Comparison of ENCODE assay signal across 23 cellular contexts in genomic region chr15:42083916-42084315, GRCh38. TPM values are rescaled to one million over a fixed set of nuclear protein-coding genes. Genes with fewer than 3 reads are reported as not detected.
DNase-seq lines count a peak whose midpoint lies in the region; ATAC-seq, FAIRE-seq and TF ChIP-seq lines count a peak whose summit lies in the region.
"Had no signal": no experiment of that assay in that cellular context is flagged by ENCODE, and none has a peak within 500 bp of the region (broad histone marks: within the 10 kb centered on the region; RNA-seq: fewer than 3 reads in every experiment).

No MANE protein-coding gene starts in this region.

- peaks cover 8% of the 10 kb centered on the region for H3K4me1 Mint-ChIP-seq in activated CD8-positive, alpha-beta memory T cell treated with anti-CD3 and anti-CD28 coated beads, Interleukin-2, amount 10 ng/mL, durations not matched to agents 7 days and 5 days
- H3K4me1 Mint-ChIP-seq in activated CD4-positive, alpha-beta T cell treated with anti-CD3 and anti-CD28 coated beads for 36 hours = peaks cover 3% of the 10 kb centered on the region
- H3K4me1 Mint-ChIP-seq in activated T-helper 2 cell treated with anti-CD3 and anti-CD28 coated beads, Interferon-gamma antibody, Interleukin-2, Interleukin-4, amounts not matched to agents 10 μg/mL and 5 μg/mL and 100 μg/mL, durations not matched to agents 14 hours and 24 hours and 36 hours (ENCODE audit: low read depth) = peaks cover 2% of the 10 kb centered on the region

- H3K4me1 ChIP-seq in RWPE2 (ENCODE audit: insufficient read depth, poor library complexity, severe bottlenecking) (peaks cover 19% of the 10 kb centered on the region), transverse colon (peaks cover 0 to 10% (median 6%) of the 10 kb centered on the region in 4 donors)
- H3K4me1 ChIP-seq: breast epithelium, thyroid gland had no signal

- H3K27me3 Mint-ChIP-seq in activated CD8-positive, alpha-beta memory T cell treated with anti-CD3 and anti-CD28 coated beads, Interleukin-2, amount 10 ng/mL, durations not matched to agents 7 days and 5 days = peaks cover 16% of the 10 kb centered on the region
- H3K27me3 Mint-ChIP-seq in activated CD4-positive, alpha-beta T cell treated with anti-CD3 and anti-CD28 coated beads for 36 hours = peaks cover 2% of the 10 kb centered on the region
- H3K27me3 Mint-ChIP-seq in activated T-helper 2 cell treated with anti-CD3 and anti-CD28 coated beads, Interferon-gamma antibody, Interleukin-2, Interleukin-4, amounts not matched to agents 10 μg/mL and 5 μg/mL and 100 μg/mL, durations not matched to agents 14 hours and 24 hours and 36 hours (ENCODE audit: low read depth) = peaks cover 9% of the 10 kb centered on the region

- peak; percentile 43 for DNase-seq in activated CD8-positive, alpha-beta memory T cell treated with anti-CD3 and anti-CD28 coated beads, Interleukin-2, amount 50 U/mL, for 48 hours
- DNase-seq in activated CD8-positive, alpha-beta memory T cell treated with anti-CD3 and anti-CD28 coated beads, Interleukin-2, amount 10 ng/mL, durations not matched to agents 7 days and 5 days = no peak
- DNase-seq in RWPE2 (ENCODE audit: low spot score) = no peak
- no peak for DNase-seq in epithelial cell of prostate (ENCODE audit: low read depth, low spot score)
- peak; percentile 0 for DNase-seq in transverse colon
- DNase-seq in urothelium cell line (ENCODE audit: low spot score) = no peak
- DNase-seq in activated CD4-positive, alpha-beta T cell treated with anti-CD3 and anti-CD28 coated beads for 36 hours = no peak
- no peak for DNase-seq in activated T-helper 2 cell treated with anti-CD3 and anti-CD28 coated beads, Interferon-gamma antibody, Interleukin-2, Interleukin-4, amounts not matched to agents 10 μg/mL and 5 μg/mL and 100 μg/mL, durations not matched to agents 14 hours and 24 hours and 36 hours (ENCODE audit: low spot score)
- DNase-seq: activated CD4-positive, alpha-beta T cell treated with anti-CD3 and anti-CD28 coated beads for 1 hour; DND-41; GF-D8; NCI-H2029 treated with DMSO at 0.1 percent for 48 hours had no signal

- TF ChIP-seq EP300 in transverse colon (IDR thresholded peaks at IDR 0.05; ENCODE audit: low read depth) = no peak

- 83% methylated on average over 13 of the region's 13 CpGs; no CpG with 5 or more reads in 1 of the 2 donors for WGBS in transverse colon (ENCODE audit: low coverage in 1 of 2), 2 donors

- H3K36me3 ChIP-seq in RWPE2 (ENCODE audit: low read depth) = no peaks in the 10 kb centered on the region
- no peaks in the 10 kb centered on the region for H3K36me3 ChIP-seq in transverse colon
- H3K36me3 ChIP-seq: breast epithelium, left lung, neural progenitor cell, thyroid gland had no signal

- TF ChIP-seq CTCF in RWPE2 (IDR thresholded peaks at IDR 0.05; ENCODE audit: poor library complexity, severe bottlenecking) (no peak), transverse colon (IDR thresholded peaks at IDR 0.05) (no peak)

- no peak for TF ChIP-seq POLR2A in transverse colon (IDR thresholded peaks at IDR 0.05)

- peak overlapping the region; percentile 79 for H3K27ac ChIP-seq in RWPE2 (ENCODE audit: poor library complexity, severe bottlenecking)
- peak overlapping the region; percentile 94 for H3K27ac ChIP-seq in epithelial cell of prostate
- no peak overlapping the region for H3K27ac ChIP-seq in transverse colon
- H3K27ac ChIP-seq: 22Rv1, left lung, neural progenitor cell, thyroid gland had no signal

- CTCF ChIA-PET in activated CD8-positive, alpha-beta memory T cell treated with anti-CD3 and anti-CD28 coated beads, Interleukin-2, amount 10 ng/mL, durations not matched to agents 7 days and 5 days (lab: Charles Lee) = interaction anchor here (0.8 to 6.8 kb wide), 29 partner anchors 10 to 383 kb away, joined by 3 to 49 read pairs (median 4); partner anchors contain the start of genes EHD4, MAPKBP1 and PLA2G4D
- CTCF ChIA-PET in activated CD4-positive, alpha-beta T cell treated with anti-CD3 and anti-CD28 coated beads for 36 hours (lab: Charles Lee) = interaction anchor here (0.6 to 4.8 kb wide), 26 partner anchors 9 to 301 kb away, joined by 3 to 28 read pairs (median 3); partner anchors contain the start of gene PLA2G4D

- H3K9me3 ChIP-seq in RWPE2 (ENCODE audit: severe bottlenecking) (no peaks in the 10 kb centered on the region), transverse colon (no peaks in the 10 kb centered on the region)
- H3K9me3 ChIP-seq: breast epithelium, left lung, thyroid gland had no signal

- FAIRE-seq in urothelium cell line (lab: Jason Lieb, UNC) = no peak
- FAIRE-seq: islet of Langerhans had no signal

- H3K4me3 ChIP-seq in RWPE2 (ENCODE audit: severe bottlenecking) (no peak overlapping the region), transverse colon (no peak overlapping the region)
- H3K4me3 ChIP-seq: breast epithelium, left lung, neural progenitor cell, thyroid gland had no signal

- in situ Hi-C loops in transverse colon (cut with MboI; ENCODE audit: low pct_ligation_motif_present in 1 of 4, low pct_unique_long_range_greater_than_20kb in 1 of 4, low sequenced_read_pairs in 3 of 4) = no loop called here

- intact Hi-C loops in transverse colon (cut with DNase I; ENCODE audit: low total_unique reads) = loop anchor here (2.0 kb wide), 1 partner anchor 93 kb away; no protein-coding TSS in a partner anchor
- intact Hi-C loops in activated CD4-positive, alpha-beta T cell treated with anti-CD3 and anti-CD28 coated beads for 36 hours (cut with DNase I, micrococcal nuclease) = loop anchor here (1.0 to 10.0 kb wide), 2 partner anchors 95 to 391 kb away; no protein-coding TSS in a partner anchor
- intact Hi-C loops in activated T-helper 2 cell treated with anti-CD3 and anti-CD28 coated beads, Interferon-gamma antibody, Interleukin-2, Interleukin-4, amounts not matched to agents 10 μg/mL and 5 μg/mL and 100 μg/mL, durations not matched to agents 14 hours and 24 hours and 36 hours (cut with micrococcal nuclease) = loop anchor here (1.0 kb wide), 1 partner anchor 95 kb away; no protein-coding TSS in a partner anchor

- ATAC-seq in activated CD8-positive, alpha-beta memory T cell treated with anti-CD3 and anti-CD28 coated beads, Interleukin-2, amount 10 ng/mL, durations not matched to agents 7 days and 5 days = no peak
- no peak for ATAC-seq in RWPE2 (ENCODE audit: low read depth)
- no peak for ATAC-seq in activated CD4-positive, alpha-beta T cell treated with anti-CD3 and anti-CD28 coated beads for 36 hours

- no peak overlapping the region for H3K27ac Mint-ChIP-seq in activated CD8-positive, alpha-beta memory T cell treated with anti-CD3 and anti-CD28 coated beads, Interleukin-2, amount 10 ng/mL, durations not matched to agents 7 days and 5 days
- H3K27ac Mint-ChIP-seq in activated CD4-positive, alpha-beta T cell treated with anti-CD3 and anti-CD28 coated beads for 36 hours = no peak overlapping the region
- no peak overlapping the region for H3K27ac Mint-ChIP-seq in activated T-helper 2 cell treated with anti-CD3 and anti-CD28 coated beads, Interferon-gamma antibody, Interleukin-2, Interleukin-4, amounts not matched to agents 10 μg/mL and 5 μg/mL and 100 μg/mL, durations not matched to agents 14 hours and 24 hours and 36 hours
- H3K27ac Mint-ChIP-seq: activated CD4-positive, alpha-beta memory T cell treated with anti-CD3 and anti-CD28 coated beads, Interleukin-2, amount 10 ng/mL, durations not matched to agents 7 days and 5 days; activated naive CD8-positive, alpha-beta T cell; neural progenitor cell; T-helper 2 cell treated with Interferon-gamma antibody and Interleukin-4, amounts not matched to agents 5 μg/mL and 100 μg/mL, for 36 hours had no signal

- H3K27me3 ChIP-seq in RWPE2 (ENCODE audit: insufficient read depth, poor library complexity, severe bottlenecking) (no peaks in the 10 kb centered on the region), transverse colon (no peaks in the 10 kb centered on the region)
- H3K27me3 ChIP-seq: thyroid gland had no signal

- no peaks in the 10 kb centered on the region for H3K9me3 Mint-ChIP-seq in activated CD8-positive, alpha-beta memory T cell treated with anti-CD3 and anti-CD28 coated beads, Interleukin-2, amount 10 ng/mL, durations not matched to agents 7 days and 5 days (ENCODE audit: low read depth)
- H3K9me3 Mint-ChIP-seq in activated CD4-positive, alpha-beta T cell treated with anti-CD3 and anti-CD28 coated beads for 36 hours (ENCODE audit: low read depth) = no peaks in the 10 kb centered on the region
- no peaks in the 10 kb centered on the region for H3K9me3 Mint-ChIP-seq in activated T-helper 2 cell treated with anti-CD3 and anti-CD28 coated beads, Interferon-gamma antibody, Interleukin-2, Interleukin-4, amounts not matched to agents 10 μg/mL and 5 μg/mL and 100 μg/mL, durations not matched to agents 14 hours and 24 hours and 36 hours
- H3K9me3 Mint-ChIP-seq: activated CD4-positive, alpha-beta memory T cell treated with anti-CD3 and anti-CD28 coated beads, Interleukin-2, amount 10 ng/mL, durations not matched to agents 7 days and 5 days; neural progenitor cell; T-helper 2 cell treated with Interferon-gamma antibody and Interleukin-4, amounts not matched to agents 5 μg/mL and 100 μg/mL, for 36 hours had no signal

- no peak overlapping the region for H3K4me3 Mint-ChIP-seq in activated CD8-positive, alpha-beta memory T cell treated with anti-CD3 and anti-CD28 coated beads, Interleukin-2, amount 10 ng/mL, durations not matched to agents 7 days and 5 days
- no peak overlapping the region for H3K4me3 Mint-ChIP-seq in activated CD4-positive, alpha-beta T cell treated with anti-CD3 and anti-CD28 coated beads for 36 hours
- H3K4me3 Mint-ChIP-seq in activated T-helper 2 cell treated with anti-CD3 and anti-CD28 coated beads, Interferon-gamma antibody, Interleukin-2, Interleukin-4, amounts not matched to agents 10 μg/mL and 5 μg/mL and 100 μg/mL, durations not matched to agents 14 hours and 24 hours and 36 hours (ENCODE audit: low read depth) = no peak overlapping the region
- H3K4me3 Mint-ChIP-seq: activated CD4-positive, alpha-beta memory T cell treated with anti-CD3 and anti-CD28 coated beads, Interleukin-2, amount 10 ng/mL, durations not matched to agents 7 days and 5 days; activated naive CD8-positive, alpha-beta T cell; neural progenitor cell; T-helper 2 cell treated with Interferon-gamma antibody and Interleukin-4, amounts not matched to agents 5 μg/mL and 100 μg/mL, for 36 hours had no signal

- POLR2A ChIA-PET in activated CD4-positive, alpha-beta T cell treated with anti-CD3 and anti-CD28 coated beads for 36 hours (lab: Charles Lee) = no interaction called here

- no peaks in the 10 kb centered on the region for H3K36me3 Mint-ChIP-seq in activated CD8-positive, alpha-beta memory T cell treated with anti-CD3 and anti-CD28 coated beads, Interleukin-2, amount 10 ng/mL, durations not matched to agents 7 days and 5 days
- no peaks in the 10 kb centered on the region for H3K36me3 Mint-ChIP-seq in activated CD4-positive, alpha-beta T cell treated with anti-CD3 and anti-CD28 coated beads for 36 hours (ENCODE audit: low read depth)
- no peaks in the 10 kb centered on the region for H3K36me3 Mint-ChIP-seq in activated T-helper 2 cell treated with anti-CD3 and anti-CD28 coated beads, Interferon-gamma antibody, Interleukin-2, Interleukin-4, amounts not matched to agents 10 μg/mL and 5 μg/mL and 100 μg/mL, durations not matched to agents 14 hours and 24 hours and 36 hours (ENCODE audit: low read depth)
- H3K36me3 Mint-ChIP-seq: activated naive CD8-positive, alpha-beta T cell; CD14-positive monocyte; neural progenitor cell had no signal

RNA-seq across cellular contexts. Expression of gene PLA2G4D, which starts 10.4 kb away (rescaled TPM):
- total RNA-seq in activated CD8-positive, alpha-beta memory T cell treated with anti-CD3 and anti-CD28 coated beads, Interleukin-2, amount 10 ng/mL, durations not matched to agents 7 days and 5 days = not detected
- total RNA-seq in transverse colon = under 1 TPM in 1 of 4 donors, not detected in 3; 0.16 TPM
- total RNA-seq in activated CD4-positive, alpha-beta T cell treated with anti-CD3 and anti-CD28 coated beads for 36 hours = not detected
- not detected in 2 replicates for total RNA-seq in activated T-helper 2 cell treated with anti-CD3 and anti-CD28 coated beads, Interferon-gamma antibody, Interleukin-2, Interleukin-4, amounts not matched to agents 10 μg/mL and 5 μg/mL and 100 μg/mL, durations not matched to agents 14 hours and 24 hours and 36 hours
- total RNA-seq: activated CD4-positive, alpha-beta memory T cell treated with anti-CD3 and anti-CD28 coated beads, Interleukin-2, amount 10 ng/mL, durations not matched to agents 7 days and 5 days; breast epithelium; right cardiac atrium; thyroid gland had no signal

Comparison
In these comparisons a context has a peak if more than half of its experiments do, and no peak if none do; other contexts are left out.
1. DNase-seq: peak in activated CD8-positive, alpha-beta memory T cell treated with anti-CD3 and anti-CD28 coated beads, Interleukin-2, amount 50 U/mL, for 48 hours (single experiment) and transverse colon (single experiment); none in activated CD8-positive, alpha-beta memory T cell treated with anti-CD3 and anti-CD28 coated beads, Interleukin-2, amount 10 ng/mL, durations not matched to agents 7 days and 5 days (single experiment), RWPE2 (single experiment), epithelial cell of prostate (single experiment), urothelium cell line (single experiment), activated CD4-positive, alpha-beta T cell treated with anti-CD3 and anti-CD28 coated beads for 36 hours (single experiment) and activated T-helper 2 cell treated with anti-CD3 and anti-CD28 coated beads, Interferon-gamma antibody, Interleukin-2, Interleukin-4, amounts not matched to agents 10 μg/mL and 5 μg/mL and 100 μg/mL, durations not matched to agents 14 hours and 24 hours and 36 hours (single experiment).
2. H3K27ac ChIP-seq: peak in RWPE2 (single experiment) and epithelial cell of prostate (single experiment); none in transverse colon (0 of 4).